Comparison of ENCODE assay signal across 20 cellular contexts in genomic region chr9:9614607-9615006, GRCh38.
A peak's percentile ranks its signal among the peaks of the same experiment; 100 is the strongest.
DNase-seq lines count a peak whose midpoint lies in the region; ATAC-seq and TF ChIP-seq lines count a peak whose summit lies in the region.
"Had no signal": no experiment of that assay in that cellular context is flagged by ENCODE, and none has a peak within 500 bp of the region (broad histone marks: within the 10 kb centered on the region; RNA-seq: fewer than 3 reads in every experiment).

No MANE protein-coding gene starts in this region.

- no peak for TF ChIP-seq POLR2A in suprapubic skin (IDR thresholded peaks at IDR 0.05)

- no peak for TF ChIP-seq CTCF in OCI-LY1 (IDR thresholded peaks at IDR 0.05; ENCODE audit: low read length)
- TF ChIP-seq CTCF in suprapubic skin (IDR thresholded peaks at IDR 0.05): no peak

- peaks cover 16 to 24% of the 10 kb centered on the region in 2 donors for H3K4me1 Mint-ChIP-seq in stimulated activated naive B cell treated with anti-CD40 and anti-IgM and Interleukin-4, amounts not matched to agents 10 μg/mL and 1 μg/mL and 100 μg/mL, for 72 hours

- H3K9me3 ChIP-seq in OCI-LY1 (ENCODE audit: low read length) (peaks cover 7% of the 10 kb centered on the region), suprapubic skin (no peaks in the 10 kb centered on the region)
- H3K9me3 ChIP-seq: BLaER1 treated with 17β-estradiol and CSF1 and Interleukin-3, amounts not matched to agents 10 nM and 100 nM; Caco-2 had no signal

- ATAC-seq in stimulated activated naive B cell treated with anti-CD40 and anti-IgM and Interleukin-4, amounts not matched to agents 10 μg/mL and 1 μg/mL and 100 μg/mL, for 72 hours (replicated peaks): peak; percentile 69 to 73
- ATAC-seq: CD8-positive, alpha-beta T cell; GM12878 had no signal

- peaks cover 0 to 4% of the 10 kb centered on the region in 2 donors for H3K27me3 Mint-ChIP-seq in stimulated activated naive B cell treated with anti-CD40 and anti-IgM and Interleukin-4, amounts not matched to agents 10 μg/mL and 1 μg/mL and 100 μg/mL, for 72 hours
- H3K27me3 Mint-ChIP-seq: CD4-positive, alpha-beta T cell had no signal

- 72% methylated on average over 2 of the region's 2 CpGs for WGBS in suprapubic skin

- H3K9me2 ChIP-seq in OCI-LY1 (ENCODE audit: low read depth, low read length): no peaks in the 10 kb centered on the region

- H3K27ac Mint-ChIP-seq in stimulated activated naive B cell treated with anti-CD40 and anti-IgM and Interleukin-4, amounts not matched to agents 10 μg/mL and 1 μg/mL and 100 μg/mL, for 72 hours: no peak overlapping the region
- H3K27ac Mint-ChIP-seq: CD4-positive, alpha-beta T cell; CD8-positive, alpha-beta T cell had no signal

- no peaks in the 10 kb centered on the region for H3K27me3 ChIP-seq in OCI-LY1 (ENCODE audit: insufficient read depth, low read length)
- no peaks in the 10 kb centered on the region for H3K27me3 ChIP-seq in suprapubic skin
- H3K27me3 ChIP-seq: BLaER1 treated with 17β-estradiol and CSF1 and Interleukin-3, amounts not matched to agents 10 nM and 100 nM had no signal

- H3K36me3 ChIP-seq in OCI-LY1 (ENCODE audit: insufficient read depth, low read length) (peaks cover 5% of the 10 kb centered on the region; the same call in 1 of the 2 replicates), suprapubic skin (no peaks in the 10 kb centered on the region)
- H3K36me3 ChIP-seq: BLaER1 treated with 17β-estradiol and CSF1 and Interleukin-3, amounts not matched to agents 10 nM and 100 nM had no signal

- DNase-seq in OCI-M1 (lab: John Stamatoyannopoulos, UW) (peak; percentile 94), suprapubic skin (ENCODE audit: low spot score in 2 of 2) (no peak), NCI-H1417 (lab: John Stamatoyannopoulos, UW) (no peak), ureter (ENCODE audit: low spot score) (no peak)
- DNase-seq in stimulated activated naive B cell treated with anti-CD40 and anti-IgM and Interleukin-4, amounts not matched to agents 10 μg/mL and 1 μg/mL and 100 μg/mL, for 72 hours: no peak
- DNase-seq: 8988T; ACHN; Caco-2; Calu3; CD4-positive, alpha-beta T cell; CD8-positive, alpha-beta T cell; DMS 273 treated with DMSO at 0.1 percent for 48 hours; DMS79; DND-41; EL; GDM1 had no signal

- peaks cover 50% of the 10 kb centered on the region for H3K4me1 ChIP-seq in OCI-LY1 (ENCODE audit: insufficient read depth, low read length, severe bottlenecking)
- H3K4me1 ChIP-seq in suprapubic skin: no peaks in the 10 kb centered on the region
- H3K4me1 ChIP-seq: Caco-2 had no signal

- H3K27ac ChIP-seq in OCI-LY1 (ENCODE audit: low read depth, low read length, poor library complexity, severe bottlenecking) (peak overlapping the region; percentile 94), suprapubic skin (no peak overlapping the region)
- H3K27ac ChIP-seq: BLaER1 treated with 17β-estradiol and CSF1 and Interleukin-3, amounts not matched to agents 10 nM and 100 nM; C4-2B had no signal

- H3K79me2 ChIP-seq in OCI-LY1 (ENCODE audit: insufficient read depth, low read length): no peaks in the 10 kb centered on the region

- no peak for TF ChIP-seq EP300 in suprapubic skin (IDR thresholded peaks at IDR 0.05)

- H3K4me3 ChIP-seq in OCI-LY1 (ENCODE audit: low read depth, low read length, poor library complexity, severe bottlenecking) (no peak overlapping the region), suprapubic skin (no peak overlapping the region)
- H3K4me3 ChIP-seq: BLaER1 treated with 17β-estradiol and CSF1 and Interleukin-3, amounts not matched to agents 10 nM and 100 nM; GM12878 had no signal

- peak overlapping the region; percentile 38 for H3K9ac ChIP-seq in OCI-LY1 (ENCODE audit: low read length)
- H3K9ac ChIP-seq: BLaER1 treated with 17β-estradiol and CSF1 and Interleukin-3, amounts not matched to agents 10 nM and 100 nM had no signal

- no peak overlapping the region for H3K4me3 Mint-ChIP-seq in stimulated activated naive B cell treated with anti-CD40 and anti-IgM and Interleukin-4, amounts not matched to agents 10 μg/mL and 1 μg/mL and 100 μg/mL, for 72 hours
- H3K4me3 Mint-ChIP-seq: CD4-positive, alpha-beta T cell; CD8-positive, alpha-beta T cell had no signal

- no peak overlapping the region for H2AFZ ChIP-seq in OCI-LY1 (ENCODE audit: low read length)

- no peaks in the 10 kb centered on the region for H3K9me3 Mint-ChIP-seq in stimulated activated naive B cell treated with anti-CD40 and anti-IgM and Interleukin-4, amounts not matched to agents 10 μg/mL and 1 μg/mL and 100 μg/mL, for 72 hours
- H3K9me3 Mint-ChIP-seq: CD4-positive, alpha-beta T cell had no signal

- no peaks in the 10 kb centered on the region for H3K36me3 Mint-ChIP-seq in stimulated activated naive B cell treated with anti-CD40 and anti-IgM and Interleukin-4, amounts not matched to agents 10 μg/mL and 1 μg/mL and 100 μg/mL, for 72 hours
- H3K36me3 Mint-ChIP-seq: CD8-positive, alpha-beta T cell had no signal

- H4K20me1 ChIP-seq in OCI-LY1 (ENCODE audit: insufficient read depth, low read length): no peaks in the 10 kb centered on the region
- H4K20me1 ChIP-seq: BLaER1 treated with 17β-estradiol and CSF1 and Interleukin-3, amounts not matched to agents 10 nM and 100 nM had no signal

- no peak overlapping the region for H3K4me2 ChIP-seq in OCI-LY1 (ENCODE audit: low read length)
- H3K4me2 ChIP-seq: BLaER1 treated with 17β-estradiol and CSF1 and Interleukin-3, amounts not matched to agents 10 nM and 100 nM had no signal

- H3F3A ChIP-seq in OCI-LY1 (ENCODE audit: insufficient read depth, low read length): no peaks in the 10 kb centered on the region; the same call in 1 of the 2 replicates
